ENCODE assay signal across 11 cellular contexts in the genomic region with DNA sequence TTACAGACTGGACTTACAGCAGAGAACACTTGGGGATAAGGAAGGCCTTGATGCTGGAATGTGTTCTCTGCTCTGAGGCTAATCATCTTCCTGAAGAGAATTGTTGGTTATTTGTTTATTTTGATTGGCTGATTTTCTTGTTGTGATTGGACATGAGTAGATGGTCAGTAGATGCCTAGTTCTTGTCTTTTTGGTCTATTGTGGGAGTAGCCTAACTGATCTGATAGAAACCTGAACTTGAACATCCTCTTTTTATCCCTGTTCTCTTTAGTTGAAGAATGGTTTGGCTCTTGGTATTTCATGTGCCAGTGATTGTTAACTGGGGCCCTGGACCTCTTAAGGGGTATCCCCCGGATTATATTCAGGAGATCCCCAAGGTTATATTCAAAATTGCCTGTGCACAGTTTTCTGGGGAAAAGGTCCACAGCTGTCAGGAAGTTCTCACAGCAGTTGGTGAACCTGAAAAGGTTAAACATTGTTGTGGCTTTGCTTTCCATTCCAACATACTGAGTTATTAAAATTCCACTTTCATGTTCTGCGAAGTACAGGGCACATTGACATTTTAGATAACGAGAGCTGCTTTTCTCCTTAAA. TPM values are rescaled to one million over a fixed set of nuclear protein-coding genes. Genes with fewer than 3 reads are reported as not detected.
DNase-seq lines count a peak whose midpoint lies in the region; ATAC-seq and TF ChIP-seq lines count a peak whose summit lies in the region.
"Had no signal": no experiment of that assay in that cellular context is flagged by ENCODE, and none has a peak within 500 bp of the region (broad histone marks: within the 10 kb centered on the region; RNA-seq: fewer than 3 reads in every experiment).

No MANE protein-coding gene starts in this region.

- TF ChIP-seq CTCF in foreskin fibroblast (IDR thresholded peaks at IDR 0.05; ENCODE audit: low read depth, low read length) (no peak), heart left ventricle (IDR thresholded peaks at IDR 0.05) (no peak)

- intact Hi-C loops in heart left ventricle (cut with DNase I) = loop anchor here in 1 of 10 donors (10.0 kb wide), 1 partner anchor 167 kb away; no protein-coding TSS in a partner anchor

- no peaks in the 10 kb centered on the region for H3K9me3 ChIP-seq in SJSA1 (replicated peaks)
- peaks cover 0 to 6% (median 0%) of the 10 kb centered on the region in 12 donors for H3K9me3 ChIP-seq in heart left ventricle

- no peak overlapping the region for H3K4me3 ChIP-seq in SJSA1
- H3K4me3 ChIP-seq in foreskin fibroblast (ENCODE audit: low read depth in 1 of 2, low read length in 2 of 2) = no peak overlapping the region
- no peak overlapping the region for H3K4me3 ChIP-seq in heart left ventricle

- 45 to 62% (median 52%) methylated on average over 3 of the region's 3 CpGs for WGBS in heart left ventricle, 4 donors

- ATAC-seq in GM21529 (IDR thresholded peaks at IDR 0.05; ENCODE audit: unreplicated experiment) = peak; percentile 43
- ATAC-seq in GM18505 (IDR thresholded peaks at IDR 0.05; ENCODE audit: unreplicated experiment) = no peak
- ATAC-seq in heart left ventricle = no peak

- H3K4me1 ChIP-seq in SJSA1 (replicated peaks) = peaks cover 17% of the 10 kb centered on the region
- H3K4me1 ChIP-seq in heart left ventricle = peaks cover 0 to 18% (median 4%) of the 10 kb centered on the region in 12 donors

- H3K27ac ChIP-seq in SJSA1 (peak overlapping the region; percentile 77), heart left ventricle (no peak overlapping the region)

- peak; percentile 74 for DNase-seq in A172 (ENCODE audit: low spot score)
- peak in 1 of 2 experiments; percentile 59 for DNase-seq in SJSA1 (ENCODE audit: low read depth in 1 of 2, low spot score in 2 of 2)
- peak; percentile 33 to 56 for DNase-seq in foreskin fibroblast
- no peak for DNase-seq in stimulated activated naive CD4-positive, alpha-beta T cell (lab: John Stamatoyannopoulos, UW)
- DNase-seq in heart left ventricle = no peak
- DNase-seq in activated effector memory CD4-positive, alpha-beta T cell treated with Interleukin-2 at 50 U/mL for 16 hours = no peak
- DNase-seq: activated CD4-positive, alpha-beta T cell treated with anti-CD3 and anti-CD28 coated beads for 4 hours; amniotic stem cell; nucleus accumbens had no signal

- TF ChIP-seq POLR2A in GM18505 (IDR thresholded peaks at IDR 0.05; ENCODE audit: borderline replicate concordance, extremely low read depth, insufficient read depth, insufficient read length) = no peak
- TF ChIP-seq POLR2A in heart left ventricle (IDR thresholded peaks at IDR 0.05) = no peak

- peaks cover 23% of the 10 kb centered on the region for H3K36me3 ChIP-seq in SJSA1
- peaks cover 0 to 18% (median 0%) of the 10 kb centered on the region in 9 donors for H3K36me3 ChIP-seq in heart left ventricle

- H3K27me3 ChIP-seq in SJSA1 (replicated peaks) (no peaks in the 10 kb centered on the region), heart left ventricle (no peaks in the 10 kb centered on the region)

RNA-seq across cellular contexts. Expression of a gene that starts 13.6 kb away (rescaled TPM):
- 92.5 and 97.5 TPM in 2 replicates for total RNA-seq in A172 (2014; rRNA removed; shearing (Covaris generic))
- total RNA-seq in SJSA1 (2014; rRNA removed; shearing (Covaris generic)) = 110 and 153 TPM in 2 replicates
- 10 to 100 TPM in 6 of 9 donors, 1 to 10 TPM in 3; 9.0 to 18.0 (median 13.6) TPM for total RNA-seq in heart left ventricle
- 1 to 10 TPM; 6.9 to 8.4 TPM for polyA plus RNA-seq in heart left ventricle

Comparison
In these comparisons a context has a peak if more than half of its experiments do, and no peak if none do; other contexts are left out.
1. DNase-seq: peak in A172 (single experiment) and foreskin fibroblast (2 of 2); none in stimulated activated naive CD4-positive, alpha-beta T cell (0 of 6), heart left ventricle (0 of 5) and activated effector memory CD4-positive, alpha-beta T cell treated with Interleukin-2 at 50 U/mL for 16 hours (single experiment).